ENCODE assay signal across 9 cellular contexts in genomic region chr5:56208681-56209080, GRCh38. TPM values are rescaled to one million over a fixed set of nuclear protein-coding genes. Genes with fewer than 3 reads are reported as not detected.
"Had no signal": no experiment of that assay in that cellular context is flagged by ENCODE, and none has a peak within 500 bp of the region (broad histone marks: within the 10 kb centered on the region; RNA-seq: fewer than 3 reads in every experiment).

No MANE protein-coding gene starts in this region.

- H3K4me3 ChIP-seq: GM23248, HAP-1 had no signal

- H3K4me1 ChIP-seq: HAP-1 had no signal

- H2AFZ ChIP-seq: GM23248 had no signal

- DNase-seq: GM23248, GOT3, H7, HFFc6, KBM-7 had no signal

- H3K27ac ChIP-seq: GM23248 had no signal

- ATAC-seq: HCT116 had no signal

- FAIRE-seq: HTR-8/SVneo had no signal

- H3K9me3 ChIP-seq: HAP-1 had no signal

- H3K9ac ChIP-seq: GM23248 had no signal

- H3K36me3 ChIP-seq: HAP-1 had no signal

RNA-seq across cellular contexts. Expression of gene ANKRD55, which starts 24.4 kb away (rescaled TPM):
- total RNA-seq: GM23248, H7, HFFc6, HT-29 had no signal
- polyA plus RNA-seq: GM23248 had no signal
